In genomic region chrX:64395568-64395929, GRCh38 we compare ENCODE assay signal across 8 cellular contexts. TPM values are rescaled to one million over a fixed set of nuclear protein-coding genes. Genes with fewer than 3 reads are reported as not detected.
DNase-seq lines count a peak whose midpoint lies in the region; ATAC-seq and TF ChIP-seq lines count a peak whose summit lies in the region.

No MANE protein-coding gene starts in this region.

- H3K4me1 ChIP-seq in body of pancreas, result peaks cover 5% of the 10 kb centered on the region
- H3K4me1 ChIP-seq in neuron (ENCODE audit: insufficient read depth, low read length), result no peaks in the 10 kb centered on the region

- H3K9me3 ChIP-seq in body of pancreas, result no peaks in the 10 kb centered on the region
- no peaks in the 10 kb centered on the region for H3K9me3 ChIP-seq in neuron (ENCODE audit: low read length)

- no peaks in the 10 kb centered on the region for H3K9me3 Mint-ChIP-seq in activated CD8-positive, alpha-beta memory T cell treated with anti-CD3 and anti-CD28 coated beads, Interleukin-2, amount 10 ng/mL, durations not matched to agents 7 days and 5 days (ENCODE audit: low read depth)

- H3K27me3 ChIP-seq in body of pancreas (no peaks in the 10 kb centered on the region), neuron (ENCODE audit: insufficient read depth, low read length) (no peaks in the 10 kb centered on the region)

- H3K36me3 ChIP-seq in body of pancreas (replicated peaks in 1 of 2; ENCODE audit: insufficient read depth in 1 of 2, low read depth in 2 of 2), result no peaks in the 10 kb centered on the region
- H3K36me3 ChIP-seq in neuron (ENCODE audit: insufficient read depth, low read length), result no peaks in the 10 kb centered on the region

- peak overlapping the region; percentile 83 for H3K27ac Mint-ChIP-seq in activated CD8-positive, alpha-beta memory T cell treated with anti-CD3 and anti-CD28 coated beads, Interleukin-2, amount 10 ng/mL, durations not matched to agents 7 days and 5 days

- CTCF ChIA-PET in activated CD8-positive, alpha-beta memory T cell treated with anti-CD3 and anti-CD28 coated beads, Interleukin-2, amount 10 ng/mL, durations not matched to agents 7 days and 5 days (lab: Charles Lee), result no interaction called here

- no peak for TF ChIP-seq CTCF in body of pancreas (IDR thresholded peaks at IDR 0.05)

- no peak overlapping the region for H3K27ac ChIP-seq in body of pancreas

- H2AFZ ChIP-seq in neuron (ENCODE audit: low read depth, low read length), result peak overlapping the region; percentile 78

- H3K36me3 Mint-ChIP-seq in activated CD8-positive, alpha-beta memory T cell treated with anti-CD3 and anti-CD28 coated beads, Interleukin-2, amount 10 ng/mL, durations not matched to agents 7 days and 5 days, result peaks cover 2% of the 10 kb centered on the region

- peaks cover 15% of the 10 kb centered on the region for H3K4me1 Mint-ChIP-seq in activated CD8-positive, alpha-beta memory T cell treated with anti-CD3 and anti-CD28 coated beads, Interleukin-2, amount 10 ng/mL, durations not matched to agents 7 days and 5 days

- TF ChIP-seq POLR2A in body of pancreas (IDR thresholded peaks at IDR 0.05), result no peak

- peak overlapping the region; percentile 89 for H3K4me3 Mint-ChIP-seq in activated CD8-positive, alpha-beta memory T cell treated with anti-CD3 and anti-CD28 coated beads, Interleukin-2, amount 10 ng/mL, durations not matched to agents 7 days and 5 days

- H3K27me3 Mint-ChIP-seq in activated CD8-positive, alpha-beta memory T cell treated with anti-CD3 and anti-CD28 coated beads, Interleukin-2, amount 10 ng/mL, durations not matched to agents 7 days and 5 days, result no peaks in the 10 kb centered on the region

- DNase-seq in activated CD8-positive, alpha-beta memory T cell treated with anti-CD3 and anti-CD28 coated beads, Interleukin-2, amount 10 ng/mL, durations not matched to agents 7 days and 5 days, result no peak
- DNase-seq in activated CD8-positive, alpha-beta memory T cell treated with anti-CD3 and anti-CD28 coated beads, Interleukin-2, amount 50 U/mL, for 48 hours, result no peak
- DNase-seq in body of pancreas, result no peak
- no peak for DNase-seq in GDM1 (lab: John Stamatoyannopoulos, UW)
- no peak for DNase-seq in SKM-1 treated with dmso at 0.1 percent for 144 hours (lab: John Stamatoyannopoulos, UW; ENCODE audit: unreplicated experiment)
- DNase-seq in SHP77 treated with DMSO at 0.1 percent for 48 hours (lab: John Stamatoyannopoulos, UW), result no peak

- peak; percentile 25 for ATAC-seq in activated CD8-positive, alpha-beta memory T cell treated with anti-CD3 and anti-CD28 coated beads, Interleukin-2, amount 10 ng/mL, durations not matched to agents 7 days and 5 days
- ATAC-seq in HG03103 (IDR thresholded peaks at IDR 0.05; ENCODE audit: low read depth, unreplicated experiment) (peak; percentile 17), body of pancreas (peak; percentile 29)

- H3K4me3 ChIP-seq in body of pancreas (peak overlapping the region; percentile 25 to 42), neuron (ENCODE audit: low read length) (peak overlapping the region; percentile 75)

- intact Hi-C loops in body of pancreas (cut with DNase I), result no loop called here

- 0% methylated on average over 4 of the region's 4 CpGs for WGBS in body of pancreas, 2 donors

RNA-seq across cellular contexts. Expression of gene MTMR8, which starts 0.3 kb away (rescaled TPM):
- total RNA-seq in activated CD8-positive, alpha-beta memory T cell treated with anti-CD3 and anti-CD28 coated beads, Interleukin-2, amount 10 ng/mL, durations not matched to agents 7 days and 5 days, result 1 to 10 TPM; 4.5 to 4.6 TPM
- total RNA-seq in body of pancreas, result 1 to 10 TPM; 1.0 to 4.9 TPM
